Comparison of ENCODE assay signal across 13 cellular contexts in genomic region chr2:215432759-215433594, GRCh38. TPM values are rescaled to one million over a fixed set of nuclear protein-coding genes. Genes with fewer than 3 reads are reported as not detected.
DNase-seq lines count a peak whose midpoint lies in the region; ATAC-seq and TF ChIP-seq lines count a peak whose summit lies in the region.
"Had no signal": no experiment of that assay in that cellular context is flagged by ENCODE, and none has a peak within 500 bp of the region (broad histone marks: within the 10 kb centered on the region; RNA-seq: fewer than 3 reads in every experiment).

No MANE protein-coding gene starts in this region.

- H3K36me3 Mint-ChIP-seq in HFFc6 (ENCODE audit: low read depth) (peaks cover 70% of the 10 kb centered on the region), chondrocyte (ENCODE audit: low read depth) (peaks cover 72% of the 10 kb centered on the region)

- H3K27me3 ChIP-seq in left lung, result peaks cover 0 to 51% of the 10 kb centered on the region in 2 donors
- no peaks in the 10 kb centered on the region for H3K27me3 ChIP-seq in stomach smooth muscle (ENCODE audit: control insufficient read depth in 1 of 2, insufficient read depth in 2 of 2, low read length in 2 of 2)

- no peak overlapping the region for H2AFZ ChIP-seq in OCI-LY7 (ENCODE audit: low read length)

- no peaks in the 10 kb centered on the region for H3K79me2 ChIP-seq in OCI-LY7 (ENCODE audit: insufficient read depth, low read depth, low read length)

- TF ChIP-seq CTCF in HFFc6 (IDR thresholded peaks at IDR 0.05), result no peak
- TF ChIP-seq CTCF in chondrocyte (IDR thresholded peaks at IDR 0.05), result no peak
- no peak for TF ChIP-seq CTCF in left lung (IDR thresholded peaks at IDR 0.05)
- no peak for TF ChIP-seq CTCF in OCI-LY7 (conservative IDR thresholded peaks at IDR 0.05; ENCODE audit: low read length)

- H3K9me2 ChIP-seq in OCI-LY7 (ENCODE audit: insufficient read depth, low read length), result no peaks in the 10 kb centered on the region

- DNase-seq in HFFc6, result no peak
- no peak for DNase-seq in chondrocyte (ENCODE audit: low spot score)
- no peak for DNase-seq in left lung
- no peak for DNase-seq in kidney glomerular epithelial cell (lab: John Stamatoyannopoulos, UW)
- DNase-seq in OCI-LY7 (ENCODE audit: low spot score), result no peak
- DNase-seq in UCSD-AML1 (lab: John Stamatoyannopoulos, UW; ENCODE audit: unreplicated experiment), result no peak
- DNase-seq: activated naive CD4-positive, alpha-beta T cell treated with anti-CD3 and anti-CD28 coated beads, Interleukin-2, amount 50 U/mL, for 16 hours; effector memory CD8-positive, alpha-beta T cell; Peyer's patch; T-helper 9 cell had no signal

- H3K4me2 ChIP-seq in OCI-LY7 (ENCODE audit: low read length), result no peak overlapping the region

- peak overlapping the region; percentile 89 for H3K27ac Mint-ChIP-seq in HFFc6
- peak overlapping the region; percentile 99 for H3K27ac Mint-ChIP-seq in chondrocyte (ENCODE audit: unreplicated experiment)
- H3K27ac Mint-ChIP-seq: effector memory CD8-positive, alpha-beta T cell; stimulated activated naive CD8-positive, alpha-beta T cell treated with anti-CD3 and anti-CD28 coated beads, Interleukin-15, Interleukin-2, amounts not matched to agents 100 ng/mL and 50 ng/mL, for 24 hours had no signal

- no TSS peak for BruUV-seq in OCI-LY7 (replicated peaks; lab: Mats Ljungman, UMichigan)

- no peak for ATAC-seq in left lung
- ATAC-seq in GM18502 (IDR thresholded peaks at IDR 0.05; ENCODE audit: poor library complexity, unreplicated experiment), result no peak
- ATAC-seq: effector memory CD8-positive, alpha-beta T cell had no signal

- H3K36me3 ChIP-seq in left lung (peaks cover 0 to 9% of the 10 kb centered on the region in 2 donors), stomach smooth muscle (ENCODE audit: control insufficient read depth in 2 of 2, insufficient read depth in 2 of 2, low read length in 2 of 2) (peaks cover 27 to 40% of the 10 kb centered on the region in 2 donors), OCI-LY7 (ENCODE audit: insufficient read depth, low read length) (no peaks in the 10 kb centered on the region)
- H3K36me3 ChIP-seq: Peyer's patch had no signal

- H3K9ac ChIP-seq in stomach smooth muscle (ENCODE audit: low read length in 2 of 2), result peak overlapping the region; percentile 6 to 66

- H3K27me3 Mint-ChIP-seq in HFFc6 (ENCODE audit: insufficient read depth) (peaks cover 14% of the 10 kb centered on the region), chondrocyte (ENCODE audit: low read depth) (no peaks in the 10 kb centered on the region)

- intact Hi-C loops in left lung (cut with DNase I) (no loop called here), OCI-LY7 (cut with micrococcal nuclease; ENCODE audit: unreplicated experiment) (no loop called here)

- H3K4me3 ChIP-seq in left lung, result peak overlapping the region; percentile 19 to 52
- H3K4me3 ChIP-seq in stomach smooth muscle (ENCODE audit: low read length in 2 of 2), result peak overlapping the region; percentile 64 to 91
- H3K4me3 ChIP-seq in OCI-LY7 (ENCODE audit: low read depth, low read length, poor library complexity, severe bottlenecking), result no peak overlapping the region

- H3K9me3 Mint-ChIP-seq in HFFc6, result no peaks in the 10 kb centered on the region
- H3K9me3 Mint-ChIP-seq in chondrocyte (ENCODE audit: low read depth), result no peaks in the 10 kb centered on the region
- H3K9me3 Mint-ChIP-seq: stimulated activated naive CD8-positive, alpha-beta T cell treated with anti-CD3 and anti-CD28 coated beads, Interleukin-15, Interleukin-2, amounts not matched to agents 100 ng/mL and 50 ng/mL, for 24 hours had no signal

- H4K20me1 ChIP-seq in OCI-LY7 (ENCODE audit: insufficient read depth, low read length), result no peaks in the 10 kb centered on the region

- POLR2A ChIA-PET in OCI-LY7 (lab: Charles Lee), result no interaction called here

- H3K27ac ChIP-seq in left lung, result peak overlapping the region; percentile 31 to 80
- peak overlapping the region; percentile 94 for H3K27ac ChIP-seq in stomach smooth muscle (ENCODE audit: low read length)
- H3K27ac ChIP-seq in OCI-LY7 (ENCODE audit: low read depth, low read length, poor library complexity, severe bottlenecking), result no peak overlapping the region

- H3K4me1 ChIP-seq in left lung, result peaks cover 11 to 13% of the 10 kb centered on the region in 2 donors
- peaks cover 14% of the 10 kb centered on the region for H3K4me1 ChIP-seq in stomach smooth muscle (ENCODE audit: control insufficient read depth, insufficient read depth, low read length)
- no peaks in the 10 kb centered on the region for H3K4me1 ChIP-seq in OCI-LY7 (ENCODE audit: insufficient read depth, low read length, poor library complexity, severe bottlenecking)

- H3K4me3 Mint-ChIP-seq in HFFc6, result peak overlapping the region; percentile 95
- H3K4me3 Mint-ChIP-seq in chondrocyte (ENCODE audit: unreplicated experiment), result peak overlapping the region; percentile 84
- H3K4me3 Mint-ChIP-seq: effector memory CD8-positive, alpha-beta T cell; stimulated activated naive CD8-positive, alpha-beta T cell treated with anti-CD3 and anti-CD28 coated beads, Interleukin-15, Interleukin-2, amounts not matched to agents 100 ng/mL and 50 ng/mL, for 24 hours had no signal

- H3K9me3 ChIP-seq in left lung (no peaks in the 10 kb centered on the region), stomach smooth muscle (ENCODE audit: control insufficient read depth in 2 of 2, low read length in 2 of 2) (no peaks in the 10 kb centered on the region), OCI-LY7 (ENCODE audit: low read length) (no peaks in the 10 kb centered on the region)
- H3K9me3 ChIP-seq: Peyer's patch had no signal

- H3K4me1 Mint-ChIP-seq in HFFc6 (ENCODE audit: low read depth) (peaks cover 72% of the 10 kb centered on the region), chondrocyte (ENCODE audit: low read depth) (peaks cover 60% of the 10 kb centered on the region)

- CTCF ChIA-PET in OCI-LY7 (lab: Charles Lee; ENCODE audit: unreplicated experiment), result interaction anchor here (0.5 kb wide), 1 partner anchor 413 kb away, joined by 3 read pairs; no protein-coding TSS in a partner anchor

RNA-seq across cellular contexts. Expression of gene FN1, which starts 2.9 kb away (rescaled TPM):
- total RNA-seq in HFFc6 (2021; fragmentation: NEBNext Ultra II Directional; extraction: Animal tissue kit (Norgen Biotek cat#: 25700)), result 1,000 to 10,000 TPM; 2,848 to 5,249 (median 2,869) TPM
- total RNA-seq in chondrocyte, result 30,644 to 36,263 TPM (median 31,288 TPM) in 3 replicates
- 1,000 to 10,000 TPM; 1,862 to 3,073 TPM for total RNA-seq in left lung
- 0.03 TPM in 1 of 2 replicates, not detected in the other for total RNA-seq in OCI-LY7 (2014; rRNA removed; shearing (Covaris generic))
- total RNA-seq in OCI-LY7 (2022), result 1.2 and 1.3 TPM in 2 replicates

Comparison
In these comparisons a context has a peak if more than half of its experiments do, and no peak if none do; other contexts are left out.
1. RNA of gene FN1, which starts 2.9 kb away (total RNA-seq): 30,644 to 36,263 TPM in chondrocyte, 1,862 to 3,073 TPM in left lung and 2,848 to 5,249 TPM in HFFc6; 0.03 to 1.3 TPM in OCI-LY7; every median in the first group is over 100 times any median in the second.